In the genomic region with DNA sequence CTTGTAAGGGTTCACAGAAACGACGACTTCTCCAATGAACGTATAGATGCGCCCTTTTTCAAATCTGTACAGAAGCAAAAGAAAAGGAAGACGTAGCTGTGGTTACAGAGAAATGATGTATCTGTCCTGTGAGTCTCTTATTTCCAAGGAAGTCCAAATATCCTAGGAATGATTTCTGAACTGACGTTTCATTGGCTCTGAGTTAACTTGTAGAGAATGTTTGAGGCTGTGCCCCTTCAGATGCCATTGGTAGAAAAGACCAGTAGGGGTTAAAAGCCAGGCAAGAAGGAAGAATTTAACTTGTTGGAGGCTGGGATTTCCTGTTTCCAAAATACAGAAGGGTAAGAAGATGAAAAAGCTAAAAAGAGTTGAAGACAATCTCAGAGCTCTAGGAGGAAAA, we compare ENCODE assay signal across 15 cellular contexts.
DNase-seq lines count a peak whose midpoint lies in the region; ATAC-seq, FAIRE-seq and TF ChIP-seq lines count a peak whose summit lies in the region.
"Had no signal": no experiment of that assay in that cellular context is flagged by ENCODE, and none has a peak within 500 bp of the region (broad histone marks: within the 10 kb centered on the region; RNA-seq: fewer than 3 reads in every experiment).

No MANE protein-coding gene starts in this region.

- no peak overlapping the region for H4K8ac ChIP-seq in H9 (replicated peaks; ENCODE audit: insufficient read length, low read depth, low read length)

- H3K9me3 Mint-ChIP-seq in H9 (no peaks in the 10 kb centered on the region), astrocyte (ENCODE audit: unreplicated experiment) (no peaks in the 10 kb centered on the region)
- H3K9me3 Mint-ChIP-seq: CD4-positive, alpha-beta T cell had no signal

- H3K56ac ChIP-seq in H9 (ENCODE audit: insufficient read length, low read depth, low read length) = no peak overlapping the region

- dilution Hi-C loops in keratinocyte (cut with MboI; ENCODE audit: extremely low pct_ligation_motif_present, low sequenced_read_pairs) = loop anchor here (25.0 kb wide), 1 partner anchor 132 kb away; no protein-coding TSS in a partner anchor

- H2AFZ ChIP-seq in H9 (ENCODE audit: low read length) (no peak overlapping the region), astrocyte (ENCODE audit: low read depth, low read length) (no peak overlapping the region), keratinocyte (ENCODE audit: control insufficient read depth, low read length) (no peak overlapping the region)

- no peaks in the 10 kb centered on the region for H3K27me3 ChIP-seq in H9 (ENCODE audit: insufficient read depth, low read length)
- H3K27me3 ChIP-seq in astrocyte (ENCODE audit: insufficient read depth, low read length) = no peaks in the 10 kb centered on the region
- H3K27me3 ChIP-seq in keratinocyte (ENCODE audit: control insufficient read depth, extremely low read depth, insufficient read depth, low read length) = no peaks in the 10 kb centered on the region
- H3K27me3 ChIP-seq in MG63 = no peaks in the 10 kb centered on the region

- H2BK15ac ChIP-seq in H9 (ENCODE audit: low read depth, low read length) = no peak overlapping the region

- H3K9ac ChIP-seq in H9 (ENCODE audit: extremely low read depth, insufficient read length, low read length) (no peak overlapping the region), astrocyte (ENCODE audit: low read length) (no peak overlapping the region), keratinocyte (ENCODE audit: control insufficient read depth, extremely low read depth, insufficient read depth, low read length) (no peak overlapping the region)

- H2BK12ac ChIP-seq in H9 (ENCODE audit: insufficient read length, low read depth, low read length) = no peak overlapping the region

- H3K18ac ChIP-seq in H9 (ENCODE audit: insufficient read length, low read depth, low read length) = no peak overlapping the region

- H3K14ac ChIP-seq in H9 (ENCODE audit: insufficient read depth, low read length) = no peak overlapping the region

- H3K27ac Mint-ChIP-seq in H9 = no peak overlapping the region; a peak in 1 of 7 replicates
- peak overlapping the region; percentile 6 for H3K27ac Mint-ChIP-seq in astrocyte (ENCODE audit: unreplicated experiment)
- H3K27ac Mint-ChIP-seq: B cell; CD4-positive, alpha-beta T cell had no signal

- H3K23ac ChIP-seq in H9 (ENCODE audit: insufficient read length, low read depth, low read length) = no peak overlapping the region

- H3K4me1 ChIP-seq in H9 (ENCODE audit: insufficient read depth, low read length) (no peaks in the 10 kb centered on the region), astrocyte (ENCODE audit: insufficient read depth, low read length) (no peaks in the 10 kb centered on the region), keratinocyte (ENCODE audit: control insufficient read depth, extremely low read depth, insufficient read depth, low read length) (no peaks in the 10 kb centered on the region)

- H3K79me2 ChIP-seq in H9 (ENCODE audit: insufficient read depth, low read length) = no peaks in the 10 kb centered on the region
- no peaks in the 10 kb centered on the region for H3K79me2 ChIP-seq in astrocyte (ENCODE audit: insufficient read depth, low read length)
- no peaks in the 10 kb centered on the region for H3K79me2 ChIP-seq in keratinocyte (ENCODE audit: control insufficient read depth, insufficient read depth, low read length)

- no peak overlapping the region for H2BK5ac ChIP-seq in H9 (ENCODE audit: insufficient read length, low read length)

- FAIRE-seq in astrocyte (lab: Jason Lieb, UNC) (no peak), keratinocyte (lab: Jason Lieb, UNC) (peak; percentile 34)
- FAIRE-seq: A204.1, H54 had no signal

- H3K4me3 ChIP-seq in astrocyte (ENCODE audit: insufficient read depth, low read depth, low read length) (no peak overlapping the region), keratinocyte (ENCODE audit: control insufficient read depth in 2 of 3, extremely low read depth in 1 of 3, insufficient read depth in 2 of 3, low read depth in 1 of 3, low read length in 3 of 3) (no peak overlapping the region), MG63 (no peak overlapping the region)

- no peak overlapping the region for H4K5ac ChIP-seq in H9 (ENCODE audit: insufficient read length, low read depth, low read length)

- no peak overlapping the region for H3K4me3 Mint-ChIP-seq in H9
- H3K4me3 Mint-ChIP-seq in astrocyte (ENCODE audit: unreplicated experiment) = no peak overlapping the region
- H3K4me3 Mint-ChIP-seq: B cell; CD4-positive, alpha-beta T cell had no signal

- peaks cover 0 to 2% of the 10 kb centered on the region in 2 experiments; a peak in 1 of 4 replicates for H3K4me1 Mint-ChIP-seq in H9
- peaks cover 4% of the 10 kb centered on the region for H3K4me1 Mint-ChIP-seq in astrocyte (ENCODE audit: low read depth, unreplicated experiment)
- H3K4me1 Mint-ChIP-seq: B cell had no signal

- H2BK120ac ChIP-seq in H9 (ENCODE audit: low read depth, low read length, poor library complexity, severe bottlenecking) = no peak overlapping the region

- H3K4me2 ChIP-seq in H9 (ENCODE audit: insufficient read depth, insufficient read length, low read length) (no peak overlapping the region), astrocyte (ENCODE audit: low read length) (no peak overlapping the region), keratinocyte (ENCODE audit: control insufficient read depth, extremely low read depth, insufficient read depth, low read depth, low read length) (no peak overlapping the region)

- ATAC-seq in GM18519 (IDR thresholded peaks at IDR 0.05; ENCODE audit: low FRiP score, unreplicated experiment) = no peak

- H4K20me1 ChIP-seq in H9 (ENCODE audit: control insufficient read depth, insufficient read depth, insufficient read length) (no peaks in the 10 kb centered on the region), astrocyte (ENCODE audit: insufficient read depth, low read length) (no peaks in the 10 kb centered on the region), keratinocyte (ENCODE audit: control insufficient read depth, extremely low read depth, insufficient read depth, low read length) (no peaks in the 10 kb centered on the region)

- TF ChIP-seq CTCF in H9 (conservative IDR thresholded peaks at IDR 0.05) = peak; percentile 20; the same call in 1 of the 3 replicates
- TF ChIP-seq CTCF in astrocyte (IDR thresholded peaks at IDR 0.05; ENCODE audit: insufficient read depth, low read depth, low read length) = no peak
- no peak for TF ChIP-seq CTCF in keratinocyte (optimal IDR thresholded peaks at IDR 0.05 in 1 of 3, IDR thresholded peaks at IDR 0.05 in 1 of 3, conservative IDR thresholded peaks at IDR 0.05 in 1 of 3; ENCODE audit: extremely low read depth in 1 of 3, insufficient read depth in 2 of 3, low read length in 3 of 3)

- no peak overlapping the region for H3T11ph ChIP-seq in H9 (ENCODE audit: low read length)

- DNase-seq in H9 (no peak), astrocyte (ENCODE audit: low read depth) (no peak), keratinocyte (ENCODE audit: low read depth, low spot score) (no peak), NCI-H226 (no peak), COR-L47 (lab: John Stamatoyannopoulos, UW) (no peak), MG63 (no peak)
- DNase-seq: C1 segment of cervical spinal cord; CD4-positive, alpha-beta T cell; DMS79; GDM1; IMR-90 had no signal

- H3K27ac ChIP-seq in H9 (ENCODE audit: insufficient read length, low read depth, low read length) (no peak overlapping the region), astrocyte (ENCODE audit: low read depth, low read length) (no peak overlapping the region), keratinocyte (ENCODE audit: control insufficient read depth, insufficient read depth, low read length) (no peak overlapping the region)

- H3K27me3 Mint-ChIP-seq in H9 (ENCODE audit: low read depth) (no peaks in the 10 kb centered on the region), astrocyte (ENCODE audit: low read depth, unreplicated experiment) (no peaks in the 10 kb centered on the region)
- H3K27me3 Mint-ChIP-seq: B cell; CD4-positive, alpha-beta T cell had no signal

- no peak overlapping the region for H3K4ac ChIP-seq in H9 (ENCODE audit: low read depth, low read length)

- no peak overlapping the region for H4K91ac ChIP-seq in H9 (ENCODE audit: insufficient read length, low read depth, low read length)

- H3K9me3 ChIP-seq in H9 (ENCODE audit: control insufficient read depth, low read depth, low read length) (no peaks in the 10 kb centered on the region), astrocyte (ENCODE audit: insufficient read depth, low read depth, low read length) (no peaks in the 10 kb centered on the region), keratinocyte (ENCODE audit: control insufficient read depth, low read depth, low read length) (no peaks in the 10 kb centered on the region), MG63 (no peaks in the 10 kb centered on the region)

- H3K36me3 ChIP-seq in astrocyte (ENCODE audit: insufficient read depth, low read length) = no peaks in the 10 kb centered on the region
- H3K36me3 ChIP-seq in keratinocyte (ENCODE audit: control insufficient read depth in 2 of 2, extremely low read depth in 1 of 2, insufficient read depth in 2 of 2, low read length in 2 of 2) = no peaks in the 10 kb centered on the region
- no peaks in the 10 kb centered on the region for H3K36me3 ChIP-seq in MG63

- no peaks in the 10 kb centered on the region for H3K79me1 ChIP-seq in H9 (ENCODE audit: insufficient read depth, low read depth, low read length, poor library complexity, severe bottlenecking)

- no peak overlapping the region for H2AK5ac ChIP-seq in H9 (ENCODE audit: insufficient read length, low read length)

- no CpG with 5 or more reads among the region's 6 CpGs for WGBS in H9 (ENCODE audit: extremely low coverage, insufficient read length, low lambda C conversion rate)

- no peak overlapping the region for H2BK20ac ChIP-seq in H9 (ENCODE audit: low read depth, low read length, poor library complexity, severe bottlenecking)

- H3K23me2 ChIP-seq in H9 (ENCODE audit: insufficient read length, low read depth, low read length, poor library complexity, severe bottlenecking) = no peaks in the 10 kb centered on the region

- H3K9me1 ChIP-seq in keratinocyte (ENCODE audit: control insufficient read depth, extremely low read depth, insufficient read depth, low read length) = no peaks in the 10 kb centered on the region

- H3K36me3 Mint-ChIP-seq in H9 (ENCODE audit: insufficient read depth in 1 of 3, low read depth in 3 of 3) (no peaks in the 10 kb centered on the region), astrocyte (ENCODE audit: low read depth, unreplicated experiment) (no peaks in the 10 kb centered on the region)
